3 cellular contexts compared by ENCODE assay signal in the genomic region with DNA sequence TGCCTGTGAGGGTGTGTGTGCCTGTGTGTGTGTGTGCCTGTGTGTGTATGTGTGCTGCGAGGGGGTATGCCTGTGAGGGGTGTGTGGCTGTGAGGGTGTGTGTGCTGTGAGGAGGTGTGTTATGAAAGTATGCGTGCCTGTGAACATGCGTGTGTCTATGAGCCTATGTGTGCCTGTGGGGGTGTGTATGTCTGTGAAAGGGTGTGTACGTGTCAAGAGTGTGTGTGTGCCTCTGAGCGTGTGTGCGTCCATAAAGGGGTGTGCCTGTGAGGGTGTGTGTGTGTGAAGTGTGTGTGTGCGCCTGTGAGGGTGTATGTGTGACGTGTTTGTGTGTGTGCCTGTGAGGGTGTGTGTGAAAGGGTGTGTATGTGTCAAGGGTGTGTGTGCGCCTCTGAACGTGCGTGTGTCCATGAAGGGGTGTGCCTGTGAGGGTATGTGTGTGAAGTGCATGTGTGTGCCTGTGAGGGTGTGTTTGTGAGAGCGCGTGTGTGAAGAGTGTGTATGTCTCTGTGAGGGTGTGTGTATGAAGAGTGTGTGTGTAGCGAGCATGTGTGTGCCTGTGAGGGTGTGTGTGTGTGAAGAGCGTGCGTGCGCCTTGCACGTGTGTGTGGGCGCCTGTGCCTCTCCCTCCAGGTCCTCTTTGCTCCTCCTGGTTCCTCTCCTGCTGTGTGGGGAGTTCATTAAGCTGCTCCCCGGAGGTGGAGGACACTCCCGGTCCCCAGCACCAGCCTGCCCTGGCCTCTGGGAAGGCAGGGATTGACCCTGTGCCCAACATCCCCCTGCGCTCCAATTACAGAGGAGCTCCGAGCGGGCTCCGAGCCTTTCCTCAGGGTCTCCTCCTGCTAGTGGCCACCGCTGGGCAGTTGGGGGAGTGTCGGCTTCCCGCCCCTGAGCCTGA.
"Had no signal": no experiment of that assay in that cellular context is flagged by ENCODE, and none has a peak within 500 bp of the region (broad histone marks: within the 10 kb centered on the region; RNA-seq: fewer than 3 reads in every experiment).

No MANE protein-coding gene starts in this region.

- H3K4me1 ChIP-seq: gastroesophageal sphincter had no signal

- H3K27ac ChIP-seq: gastroesophageal sphincter had no signal

- H3K36me3 ChIP-seq: gastroesophageal sphincter had no signal

- H3K4me3 ChIP-seq: gastroesophageal sphincter had no signal

- DNase-seq: kidney glomerular epithelial cell had no signal

- ATAC-seq: gastroesophageal sphincter had no signal

- FAIRE-seq: colon had no signal

- H3K9me3 ChIP-seq: gastroesophageal sphincter had no signal
